In the genomic region with DNA sequence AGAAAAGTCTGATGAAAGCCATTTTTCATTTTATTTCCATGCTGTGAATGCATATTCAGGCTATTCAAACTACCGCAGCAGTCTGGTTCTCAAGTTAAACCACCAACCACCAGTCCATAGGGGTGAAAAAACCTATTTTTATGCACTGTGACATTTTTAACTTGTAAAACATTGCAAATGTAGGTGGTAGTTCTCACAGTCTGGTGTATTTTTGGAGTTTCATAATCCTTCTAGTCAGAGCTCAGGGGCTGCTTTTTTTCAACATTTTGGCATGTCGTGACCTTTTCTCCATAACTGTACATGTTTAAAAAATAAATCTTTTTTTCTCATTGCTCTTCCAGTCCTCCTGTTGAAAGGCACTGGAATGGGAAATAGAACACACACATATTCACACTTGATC, we compare ENCODE assay signal across 1 cellular context.
TF ChIP-seq lines count a peak whose summit lies in the region.

No MANE protein-coding gene starts in this region.

TF ChIP-seq in GM23338, 12 proteins besides CTCF, POLR2A, EP300 and RAD21:
- TF ChIP-seq, protein P1, sequence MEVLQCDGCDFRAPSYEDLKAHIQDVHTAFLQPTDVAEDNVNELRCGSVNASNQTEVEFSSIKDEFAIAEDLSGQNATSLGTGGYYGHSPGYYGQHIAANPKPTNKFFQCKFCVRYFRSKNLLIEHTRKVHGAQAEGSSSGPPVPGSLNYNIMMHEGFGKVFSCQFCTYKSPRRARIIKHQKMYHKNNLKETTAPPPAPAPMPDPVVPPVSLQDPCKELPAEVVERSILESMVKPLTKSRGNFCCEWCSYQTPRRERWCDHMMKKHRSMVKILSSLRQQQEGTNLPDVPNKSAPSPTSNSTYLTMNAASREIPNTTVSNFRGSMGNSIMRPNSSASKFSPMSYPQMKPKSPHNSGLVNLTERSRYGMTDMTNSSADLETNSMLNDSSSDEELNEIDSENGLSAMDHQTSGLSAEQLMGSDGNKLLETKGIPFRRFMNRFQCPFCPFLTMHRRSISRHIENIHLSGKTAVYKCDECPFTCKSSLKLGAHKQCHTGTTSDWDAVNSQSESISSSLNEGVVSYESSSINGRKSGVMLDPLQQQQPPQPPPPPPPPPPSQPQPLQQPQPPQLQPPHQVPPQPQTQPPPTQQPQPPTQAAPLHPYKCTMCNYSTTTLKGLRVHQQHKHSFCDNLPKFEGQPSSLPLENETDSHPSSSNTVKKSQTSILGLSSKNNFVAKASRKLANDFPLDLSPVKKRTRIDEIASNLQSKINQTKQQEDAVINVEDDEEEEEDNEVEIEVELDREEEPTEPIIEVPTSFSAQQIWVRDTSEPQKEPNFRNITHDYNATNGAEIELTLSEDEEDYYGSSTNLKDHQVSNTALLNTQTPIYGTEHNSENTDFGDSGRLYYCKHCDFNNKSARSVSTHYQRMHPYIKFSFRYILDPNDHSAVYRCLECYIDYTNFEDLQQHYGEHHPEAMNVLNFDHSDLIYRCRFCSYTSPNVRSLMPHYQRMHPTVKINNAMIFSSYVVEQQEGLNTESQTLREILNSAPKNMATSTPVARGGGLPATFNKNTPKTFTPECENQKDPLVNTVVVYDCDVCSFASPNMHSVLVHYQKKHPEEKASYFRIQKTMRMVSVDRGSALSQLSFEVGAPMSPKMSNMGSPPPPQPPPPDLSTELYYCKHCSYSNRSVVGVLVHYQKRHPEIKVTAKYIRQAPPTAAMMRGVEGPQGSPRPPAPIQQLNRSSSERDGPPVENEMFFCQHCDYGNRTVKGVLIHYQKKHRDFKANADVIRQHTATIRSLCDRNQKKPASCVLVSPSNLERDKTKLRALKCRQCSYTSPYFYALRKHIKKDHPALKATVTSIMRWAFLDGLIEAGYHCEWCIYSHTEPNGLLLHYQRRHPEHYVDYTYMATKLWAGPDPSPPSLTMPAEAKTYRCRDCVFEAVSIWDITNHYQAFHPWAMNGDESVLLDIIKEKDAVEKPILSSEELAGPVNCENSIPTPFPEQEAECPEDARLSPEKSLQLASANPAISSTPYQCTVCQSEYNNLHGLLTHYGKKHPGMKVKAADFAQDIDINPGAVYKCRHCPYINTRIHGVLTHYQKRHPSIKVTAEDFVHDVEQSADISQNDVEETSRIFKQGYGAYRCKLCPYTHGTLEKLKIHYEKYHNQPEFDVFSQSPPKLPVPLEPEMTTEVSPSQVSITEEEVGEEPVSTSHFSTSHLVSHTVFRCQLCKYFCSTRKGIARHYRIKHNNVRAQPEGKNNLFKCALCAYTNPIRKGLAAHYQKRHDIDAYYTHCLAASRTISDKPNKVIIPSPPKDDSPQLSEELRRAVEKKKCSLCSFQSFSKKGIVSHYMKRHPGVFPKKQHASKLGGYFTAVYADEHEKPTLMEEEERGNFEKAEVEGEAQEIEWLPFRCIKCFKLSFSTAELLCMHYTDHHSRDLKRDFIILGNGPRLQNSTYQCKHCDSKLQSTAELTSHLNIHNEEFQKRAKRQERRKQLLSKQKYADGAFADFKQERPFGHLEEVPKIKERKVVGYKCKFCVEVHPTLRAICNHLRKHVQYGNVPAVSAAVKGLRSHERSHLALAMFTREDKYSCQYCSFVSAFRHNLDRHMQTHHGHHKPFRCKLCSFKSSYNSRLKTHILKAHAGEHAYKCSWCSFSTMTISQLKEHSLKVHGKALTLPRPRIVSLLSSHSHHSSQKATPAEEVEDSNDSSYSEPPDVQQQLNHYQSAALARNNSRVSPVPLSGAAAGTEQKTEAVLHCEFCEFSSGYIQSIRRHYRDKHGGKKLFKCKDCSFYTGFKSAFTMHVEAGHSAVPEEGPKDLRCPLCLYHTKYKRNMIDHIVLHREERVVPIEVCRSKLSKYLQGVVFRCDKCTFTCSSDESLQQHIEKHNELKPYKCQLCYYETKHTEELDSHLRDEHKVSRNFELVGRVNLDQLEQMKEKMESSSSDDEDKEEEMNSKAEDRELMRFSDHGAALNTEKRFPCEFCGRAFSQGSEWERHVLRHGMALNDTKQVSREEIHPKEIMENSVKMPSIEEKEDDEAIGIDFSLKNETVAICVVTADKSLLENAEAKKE (CRISPR knock-in tag; IDR thresholded peaks at IDR 0.05) = no peak
- TF ChIP-seq, protein P2, sequence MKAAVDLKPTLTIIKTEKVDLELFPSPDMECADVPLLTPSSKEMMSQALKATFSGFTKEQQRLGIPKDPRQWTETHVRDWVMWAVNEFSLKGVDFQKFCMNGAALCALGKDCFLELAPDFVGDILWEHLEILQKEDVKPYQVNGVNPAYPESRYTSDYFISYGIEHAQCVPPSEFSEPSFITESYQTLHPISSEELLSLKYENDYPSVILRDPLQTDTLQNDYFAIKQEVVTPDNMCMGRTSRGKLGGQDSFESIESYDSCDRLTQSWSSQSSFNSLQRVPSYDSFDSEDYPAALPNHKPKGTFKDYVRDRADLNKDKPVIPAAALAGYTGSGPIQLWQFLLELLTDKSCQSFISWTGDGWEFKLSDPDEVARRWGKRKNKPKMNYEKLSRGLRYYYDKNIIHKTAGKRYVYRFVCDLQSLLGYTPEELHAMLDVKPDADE (IDR thresholded peaks at IDR 0.05) = no peak
- TF ChIP-seq, protein P3, sequence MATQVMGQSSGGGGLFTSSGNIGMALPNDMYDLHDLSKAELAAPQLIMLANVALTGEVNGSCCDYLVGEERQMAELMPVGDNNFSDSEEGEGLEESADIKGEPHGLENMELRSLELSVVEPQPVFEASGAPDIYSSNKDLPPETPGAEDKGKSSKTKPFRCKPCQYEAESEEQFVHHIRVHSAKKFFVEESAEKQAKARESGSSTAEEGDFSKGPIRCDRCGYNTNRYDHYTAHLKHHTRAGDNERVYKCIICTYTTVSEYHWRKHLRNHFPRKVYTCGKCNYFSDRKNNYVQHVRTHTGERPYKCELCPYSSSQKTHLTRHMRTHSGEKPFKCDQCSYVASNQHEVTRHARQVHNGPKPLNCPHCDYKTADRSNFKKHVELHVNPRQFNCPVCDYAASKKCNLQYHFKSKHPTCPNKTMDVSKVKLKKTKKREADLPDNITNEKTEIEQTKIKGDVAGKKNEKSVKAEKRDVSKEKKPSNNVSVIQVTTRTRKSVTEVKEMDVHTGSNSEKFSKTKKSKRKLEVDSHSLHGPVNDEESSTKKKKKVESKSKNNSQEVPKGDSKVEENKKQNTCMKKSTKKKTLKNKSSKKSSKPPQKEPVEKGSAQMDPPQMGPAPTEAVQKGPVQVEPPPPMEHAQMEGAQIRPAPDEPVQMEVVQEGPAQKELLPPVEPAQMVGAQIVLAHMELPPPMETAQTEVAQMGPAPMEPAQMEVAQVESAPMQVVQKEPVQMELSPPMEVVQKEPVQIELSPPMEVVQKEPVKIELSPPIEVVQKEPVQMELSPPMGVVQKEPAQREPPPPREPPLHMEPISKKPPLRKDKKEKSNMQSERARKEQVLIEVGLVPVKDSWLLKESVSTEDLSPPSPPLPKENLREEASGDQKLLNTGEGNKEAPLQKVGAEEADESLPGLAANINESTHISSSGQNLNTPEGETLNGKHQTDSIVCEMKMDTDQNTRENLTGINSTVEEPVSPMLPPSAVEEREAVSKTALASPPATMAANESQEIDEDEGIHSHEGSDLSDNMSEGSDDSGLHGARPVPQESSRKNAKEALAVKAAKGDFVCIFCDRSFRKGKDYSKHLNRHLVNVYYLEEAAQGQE (IDR thresholded peaks at IDR 0.05; ENCODE audit: unreplicated experiment) = no peak
- TF ChIP-seq ZNF114 (CRISPR knock-in tag; IDR thresholded peaks at IDR 0.05) (no peak), ZNF331 (CRISPR knock-in tag; IDR thresholded peaks at IDR 0.05; ENCODE audit: low read depth) (no peak), POLR2AphosphoS5 (IDR thresholded peaks at IDR 0.05; ENCODE audit: low read depth) (no peak), CREB1 (CRISPR knock-in tag; IDR thresholded peaks at IDR 0.05; ENCODE audit: low read depth) (no peak), STAT1 (IDR thresholded peaks at IDR 0.05; ENCODE audit: unreplicated experiment) (no peak), JUNB (IDR thresholded peaks at IDR 0.05; ENCODE audit: unreplicated experiment) (no peak), EZH2 (IDR thresholded peaks at IDR 0.05; ENCODE audit: low read depth, unreplicated experiment) (no peak), EZH2phosphoT487 (IDR thresholded peaks at IDR 0.05; ENCODE audit: unreplicated experiment) (no peak), NANOG (IDR thresholded peaks at IDR 0.05; ENCODE audit: borderline replicate concordance) (no peak)
